11 cellular contexts compared by ENCODE assay signal in the genomic region with DNA sequence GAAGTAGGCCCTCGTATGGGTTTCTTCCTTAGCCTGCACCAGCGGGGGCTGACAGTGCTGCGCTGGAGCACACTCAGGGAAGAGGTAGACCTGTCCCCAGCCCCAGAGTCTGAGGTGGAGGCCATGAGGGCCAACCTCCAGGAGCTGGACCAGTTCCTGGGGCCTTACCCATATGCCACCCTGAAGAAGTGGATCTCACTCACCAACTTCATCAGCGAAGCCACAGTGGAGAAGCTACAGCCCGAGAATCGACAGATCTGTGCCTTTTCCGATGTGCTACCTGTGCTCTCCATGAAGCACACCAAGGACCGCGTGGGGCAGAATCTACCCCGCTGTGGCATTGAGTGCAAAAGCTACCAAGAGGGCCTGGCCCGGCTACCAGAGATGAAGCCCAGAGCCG.
"Had no signal": no experiment of that assay in that cellular context is flagged by ENCODE, and none has a peak within 500 bp of the region (broad histone marks: within the 10 kb centered on the region; RNA-seq: fewer than 3 reads in every experiment).

No MANE protein-coding gene starts in this region.

- FAIRE-seq: HTR-8/SVneo had no signal

- H3K9me3 ChIP-seq: HAP-1 had no signal

- H3K27ac ChIP-seq: GM23248, HL-60, KMS-11 had no signal

- H2AFZ ChIP-seq: GM23248 had no signal

- H3K9ac ChIP-seq: GM23248, KMS-11 had no signal

- H3K4me2 ChIP-seq: KMS-11 had no signal

- H3K4me3 ChIP-seq: GM23248, HAP-1 had no signal

- DNase-seq: GM23248, GOT3, H7, HFFc6, Karpas-422, KBM-7 had no signal

- ATAC-seq: HCT116 had no signal
